26 cellular contexts compared by ENCODE assay signal in genomic region chrX:4588893-4589292, GRCh38.
"Had no signal": no experiment of that assay in that cellular context is flagged by ENCODE, and none has a peak within 500 bp of the region (broad histone marks: within the 10 kb centered on the region; RNA-seq: fewer than 3 reads in every experiment).

No MANE protein-coding gene starts in this region.

- H3K4me1 ChIP-seq: ascending aorta, SJCRH30 had no signal

- H3K27me3 ChIP-seq: ascending aorta, SJCRH30 had no signal

- H3K9me3 ChIP-seq: ascending aorta, SJCRH30, SK-N-SH had no signal

- DNase-seq: activated CD4-positive, alpha-beta T cell treated with anti-CD3 and anti-CD28 coated beads, Interleukin-2, amount 10 ng/mL, durations not matched to agents 24 days and 14 days; activated CD4-positive, alpha-beta T cell treated with anti-CD3 and anti-CD28 coated beads, Interleukin-2, amount 50 U/mL, for 4 hours; activated CD8-positive, alpha-beta T cell treated with anti-CD3 and anti-CD28 coated beads for 36 hours; activated effector memory CD4-positive, alpha-beta T cell treated with anti-CD3 and anti-CD28 coated beads, Interleukin-2, amount 50 U/mL, for 16 hours; activated naive CD4-positive, alpha-beta T cell; activated naive CD4-positive, alpha-beta T cell treated with anti-CD3 and anti-CD28 coated beads, Interleukin-2, amount 50 U/mL, for 16 hours; activated naive CD8-positive, alpha-beta T cell treated with anti-CD3 and anti-CD28 coated beads for 36 hours; activated T-cell treated with anti-CD3 and anti-CD28 coated beads, Interleukin-2, amount 50 U/mL, for 1 hour; activated T-cell treated with anti-CD3 and anti-CD28 coated beads, Interleukin-2, amount 50 U/mL, for 72 hours; amygdala; MM.1S; MV-4-11; NCI-H1105; NCI-H1417 treated with DMSO at 0.1 percent for 48 hours; NCI-H187 treated with DMSO at 0.1 percent for 48 hours; NCI-H345; NCI-H524 treated with DMSO at 0.1 percent for 48 hours; NCI-H748 treated with DMSO at 0.1 percent for 48 hours; NK-92 treated with Interleukin-12 subunit alpha and Interleukin-12 subunit beta, amount 100 ng/mL, for 24 hours; SHP77; SJCRH30; SK-N-SH had no signal

- ATAC-seq: activated CD8-positive, alpha-beta T cell treated with anti-CD3 and anti-CD28 coated beads for 36 hours; activated T-cell treated with anti-CD3 and anti-CD28 coated beads, Interleukin-2, amount 50 U/mL, for 72 hours; activated T-helper 17 cell treated with anti-CD3 and anti-CD28 coated beads, Interleukin-2, amount 50 U/mL, for 72 hours had no signal

- H3K36me3 ChIP-seq: ascending aorta, SJCRH30 had no signal

- H3K4me3 ChIP-seq: ascending aorta, SJCRH30 had no signal

- H3K27ac ChIP-seq: ascending aorta, KMS-11, SJCRH30 had no signal

- FAIRE-seq: TTC549 had no signal
